Comparison of ENCODE assay signal across 9 cellular contexts in genomic region chr4:170114183-170114582, GRCh38. TPM values are rescaled to one million over a fixed set of nuclear protein-coding genes. Genes with fewer than 3 reads are reported as not detected.
"Had no signal": no experiment of that assay in that cellular context is flagged by ENCODE, and none has a peak within 500 bp of the region (broad histone marks: within the 10 kb centered on the region; RNA-seq: fewer than 3 reads in every experiment).

No MANE protein-coding gene starts in this region.

RNA-seq across cellular contexts. Expression of gene AADAT, which starts 24.4 kb away (rescaled TPM):
- total RNA-seq: activated B cell treated with CpG ODN at 0.5 μM for 24 hours; activated CD4-positive, alpha-beta memory T cell treated with anti-CD3 and anti-CD28 coated beads for 36 hours; activated CD4-positive, alpha-beta T cell treated with anti-CD3 and anti-CD28 coated beads, Interleukin-2, amount 10 ng/mL, durations not matched to agents 24 days and 14 days; activated CD8-positive, alpha-beta T cell treated with anti-CD3 and anti-CD28 coated beads for 36 hours; activated naive CD4-positive, alpha-beta T cell treated with anti-CD3 and anti-CD28 coated beads for 36 hours; activated naive CD4-positive, alpha-beta T cell treated with anti-CD3 and anti-CD28 coated beads, Interleukin-2, amount 50 U/mL, for 72 hours; activated T-cell treated with anti-CD3 and anti-CD28 coated beads, Interleukin-2, amount 50 U/mL, for 4 hours; activated T-helper 1 cell treated with anti-CD3 and anti-CD28 coated beads, Interleukin-12 subunit alpha, Interleukin-12 subunit beta, Interleukin-2, Interleukin-4 antibody, amounts not matched to agents 30 ng/mL and 10 ng/mL and 1 ng/mL, durations not matched to agents 14 hours and 24 hours and 36 hours; activated T-helper 17 cell treated with anti-CD3 and anti-CD28 coated beads, Interleukin-2, amount 50 U/mL, for 72 hours had no signal
